In genomic region chr1:109181807-109182163, GRCh38 we compare ENCODE assay signal across 2 cellular contexts.
A peak's percentile ranks its signal among the peaks of the same experiment; 100 is the strongest.
TF ChIP-seq lines count a peak whose summit lies in the region.

No MANE protein-coding gene starts in this region.

TF ChIP-seq in A549, 52 proteins besides CTCF, POLR2A, EP300 and RAD21:
- TF ChIP-seq GATA3 (IDR thresholded peaks at IDR 0.05; ENCODE audit: borderline replicate concordance): no peak
TF ChIP-seq in A549: peak in this region for 0.

TF ChIP-seq in HepG2, 621 proteins besides CTCF, POLR2A, EP300 and RAD21:
- TF ChIP-seq GLI4 (CRISPR knock-in tag; IDR thresholded peaks at IDR 0.05; ENCODE audit: borderline replicate concordance) (0 out of 2 replicates have a peak, but pooled peaks have one; percentile 35), ZNF567 (CRISPR knock-in tag; IDR thresholded peaks at IDR 0.05; ENCODE audit: borderline replicate concordance) (no peak), ZNF670 (CRISPR knock-in tag; IDR thresholded peaks at IDR 0.05; ENCODE audit: borderline replicate concordance) (0 out of 2 replicates have a peak, but pooled peaks have one; percentile 4), ZMYM4 (CRISPR knock-in tag; IDR thresholded peaks at IDR 0.05) (0 out of 2 replicates have a peak, but pooled peaks have one; percentile 6), RNF2 (conservative IDR thresholded peaks at IDR 0.05; ENCODE audit: low read depth) (0 out of 2 replicates have a peak, but pooled peaks have one; percentile 2), ZNF460 (CRISPR knock-in tag; IDR thresholded peaks at IDR 0.05; ENCODE audit: borderline replicate concordance) (0 out of 2 replicates have a peak, but pooled peaks have one; percentile 51), MAX (IDR thresholded peaks at IDR 0.05) (0 out of 2 replicates have a peak, but pooled peaks have one; percentile 9), ZNF710 (CRISPR knock-in tag; IDR thresholded peaks at IDR 0.05; ENCODE audit: borderline replicate concordance) (no peak)
